In the genomic region with DNA sequence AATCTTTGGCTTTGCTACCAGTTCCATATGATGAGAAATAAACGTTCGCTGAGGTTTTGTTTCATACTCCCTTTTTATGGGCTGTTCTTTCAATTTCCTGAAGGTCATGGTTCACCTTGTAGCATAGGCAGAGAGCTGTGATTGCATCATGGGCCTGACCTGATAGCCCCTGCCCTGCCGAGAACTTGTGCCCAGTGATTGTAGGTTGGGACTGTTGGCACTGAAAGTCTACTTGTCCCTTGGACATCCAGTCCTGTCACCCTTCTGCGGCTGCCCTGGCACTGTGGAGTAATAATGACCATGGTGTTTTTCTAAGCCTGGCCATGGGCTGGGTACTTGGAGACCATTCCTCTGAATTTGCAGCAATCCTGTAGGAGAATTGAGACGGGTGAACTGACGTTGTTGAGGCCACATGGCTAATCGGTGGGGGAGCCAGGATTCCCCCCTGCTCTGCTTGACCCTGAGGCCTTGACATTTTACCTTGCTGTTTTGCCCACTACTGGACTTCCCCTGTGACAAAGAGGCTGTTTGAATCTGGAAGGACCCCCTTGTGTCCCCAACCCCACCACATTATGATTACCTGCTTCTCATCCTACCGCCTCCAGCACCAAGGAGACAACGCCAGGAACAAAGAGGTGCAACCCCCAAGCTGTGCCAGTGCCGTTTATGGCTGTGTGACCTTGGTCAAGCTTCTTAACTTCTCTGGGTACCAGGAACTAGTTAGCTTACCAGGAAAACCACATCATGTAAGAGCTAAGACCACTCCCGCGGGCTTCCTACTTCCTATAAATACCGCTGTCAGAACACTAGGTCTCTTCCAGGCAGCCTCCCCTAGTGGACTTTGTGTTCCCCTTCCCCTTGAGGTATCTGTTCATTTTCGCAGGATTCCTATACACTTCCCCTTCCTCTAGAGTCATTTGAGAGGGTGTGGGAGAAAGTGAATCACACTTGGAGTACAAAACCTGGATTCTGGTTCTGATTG, we compare ENCODE assay signal across 16 cellular contexts. TPM values are rescaled to one million over a fixed set of nuclear protein-coding genes. Genes with fewer than 3 reads are reported as not detected.
DNase-seq lines count a peak whose midpoint lies in the region; ATAC-seq and TF ChIP-seq lines count a peak whose summit lies in the region.
"Had no signal": no experiment of that assay in that cellular context is flagged by ENCODE, and none has a peak within 500 bp of the region (broad histone marks: within the 10 kb centered on the region; RNA-seq: fewer than 3 reads in every experiment).

No MANE protein-coding gene starts in this region.

- H3K36me3 Mint-ChIP-seq in activated naive CD4-positive, alpha-beta T cell treated with anti-CD3 and anti-CD28 coated beads, Interleukin-2, amount 50 U/mL, for 24 hours: peaks cover 13% of the 10 kb centered on the region
- H3K36me3 Mint-ChIP-seq in endodermal cell (ENCODE audit: low read depth) (peaks cover 41% of the 10 kb centered on the region), neural progenitor cell (peaks cover 21% of the 10 kb centered on the region)
- H3K36me3 Mint-ChIP-seq in stimulated activated naive B cell treated with anti-CD40 and anti-IgM and Interleukin-4, amounts not matched to agents 10 μg/mL and 1 μg/mL and 100 μg/mL, for 72 hours: peaks cover 16 to 34% of the 10 kb centered on the region in 2 donors

- H4K20me1 ChIP-seq in neural progenitor cell (ENCODE audit: low read depth): no peaks in the 10 kb centered on the region

- no peak for TF ChIP-seq CTCF in endodermal cell (conservative IDR thresholded peaks at IDR 0.05)
- TF ChIP-seq CTCF in neural progenitor cell (IDR thresholded peaks at IDR 0.05): no peak

- H3K4me3 ChIP-seq in endodermal cell (ENCODE audit: low read length): no peak overlapping the region
- H3K4me3 ChIP-seq in neural progenitor cell: no peak overlapping the region
- H3K4me3 ChIP-seq: body of pancreas had no signal

- H3K27ac Mint-ChIP-seq in activated naive CD4-positive, alpha-beta T cell treated with anti-CD3 and anti-CD28 coated beads, Interleukin-2, amount 50 U/mL, for 24 hours: peak overlapping the region; percentile 51
- H3K27ac Mint-ChIP-seq in endodermal cell (peak overlapping the region; percentile 61), neural progenitor cell (no peak overlapping the region)
- H3K27ac Mint-ChIP-seq in stimulated activated naive B cell treated with anti-CD40 and anti-IgM and Interleukin-4, amounts not matched to agents 10 μg/mL and 1 μg/mL and 100 μg/mL, for 72 hours: peak overlapping the region; percentile 75
- H3K27ac Mint-ChIP-seq: stimulated activated naive CD8-positive, alpha-beta T cell treated with anti-CD3 and anti-CD28 coated beads, Interleukin-15, Interleukin-2, amounts not matched to agents 100 ng/mL and 50 ng/mL, for 24 hours had no signal

- no peaks in the 10 kb centered on the region for H3K4me1 ChIP-seq in endodermal cell (ENCODE audit: control insufficient read depth, insufficient read depth, low read length)
- H3K4me1 ChIP-seq in neural progenitor cell: peaks cover 8% of the 10 kb centered on the region
- H3K4me1 ChIP-seq: body of pancreas had no signal

- no peaks in the 10 kb centered on the region for H3K79me2 ChIP-seq in neural progenitor cell (ENCODE audit: low read depth)

- H3K4me1 Mint-ChIP-seq in activated naive CD4-positive, alpha-beta T cell treated with anti-CD3 and anti-CD28 coated beads, Interleukin-2, amount 50 U/mL, for 24 hours: no peaks in the 10 kb centered on the region
- H3K4me1 Mint-ChIP-seq in endodermal cell (no peaks in the 10 kb centered on the region), neural progenitor cell (peaks cover 3% of the 10 kb centered on the region)
- peaks cover 4 to 5% of the 10 kb centered on the region in 2 donors for H3K4me1 Mint-ChIP-seq in stimulated activated naive B cell treated with anti-CD40 and anti-IgM and Interleukin-4, amounts not matched to agents 10 μg/mL and 1 μg/mL and 100 μg/mL, for 72 hours

- no peaks in the 10 kb centered on the region for H3K9me3 Mint-ChIP-seq in activated naive CD4-positive, alpha-beta T cell treated with anti-CD3 and anti-CD28 coated beads, Interleukin-2, amount 50 U/mL, for 24 hours
- no peaks in the 10 kb centered on the region for H3K9me3 Mint-ChIP-seq in endodermal cell
- H3K9me3 Mint-ChIP-seq in stimulated activated naive B cell treated with anti-CD40 and anti-IgM and Interleukin-4, amounts not matched to agents 10 μg/mL and 1 μg/mL and 100 μg/mL, for 72 hours: no peaks in the 10 kb centered on the region
- H3K9me3 Mint-ChIP-seq in neural progenitor cell: no peaks in the 10 kb centered on the region
- H3K9me3 Mint-ChIP-seq: stimulated activated naive CD8-positive, alpha-beta T cell treated with anti-CD3 and anti-CD28 coated beads, Interleukin-15, Interleukin-2, amounts not matched to agents 100 ng/mL and 50 ng/mL, for 24 hours had no signal

- H3K9ac ChIP-seq in endodermal cell (ENCODE audit: extremely low read depth, low read length, poor library complexity, severe bottlenecking) (no peak overlapping the region), neural progenitor cell (no peak overlapping the region)

- H2AFZ ChIP-seq in neural progenitor cell (replicated peaks): no peak overlapping the region

- H3K4me3 Mint-ChIP-seq in activated naive CD4-positive, alpha-beta T cell treated with anti-CD3 and anti-CD28 coated beads, Interleukin-2, amount 50 U/mL, for 24 hours: no peak overlapping the region
- H3K4me3 Mint-ChIP-seq in endodermal cell: no peak overlapping the region
- no peak overlapping the region for H3K4me3 Mint-ChIP-seq in stimulated activated naive B cell treated with anti-CD40 and anti-IgM and Interleukin-4, amounts not matched to agents 10 μg/mL and 1 μg/mL and 100 μg/mL, for 72 hours
- H3K4me3 Mint-ChIP-seq in neural progenitor cell: no peak overlapping the region
- H3K4me3 Mint-ChIP-seq: stimulated activated naive CD8-positive, alpha-beta T cell treated with anti-CD3 and anti-CD28 coated beads, Interleukin-15, Interleukin-2, amounts not matched to agents 100 ng/mL and 50 ng/mL, for 24 hours had no signal

- peaks cover 50% of the 10 kb centered on the region for H3K36me3 ChIP-seq in endodermal cell (ENCODE audit: control insufficient read depth, insufficient read depth, low read length)
- no peaks in the 10 kb centered on the region for H3K36me3 ChIP-seq in neural progenitor cell

- H3K27ac ChIP-seq in endodermal cell (ENCODE audit: low read depth, low read length): no peak overlapping the region
- no peak overlapping the region for H3K27ac ChIP-seq in neural progenitor cell

- 91 to 96% methylated on average over 12 to 14 of the region's 14 CpGs for WGBS in endodermal cell (ENCODE audit: insufficient coverage in 1 of 2, insufficient read length in 1 of 2), 2 experiments

- no peaks in the 10 kb centered on the region for H3K27me3 Mint-ChIP-seq in activated naive CD4-positive, alpha-beta T cell treated with anti-CD3 and anti-CD28 coated beads, Interleukin-2, amount 50 U/mL, for 24 hours
- no peaks in the 10 kb centered on the region for H3K27me3 Mint-ChIP-seq in endodermal cell (ENCODE audit: insufficient read depth)
- H3K27me3 Mint-ChIP-seq in stimulated activated naive B cell treated with anti-CD40 and anti-IgM and Interleukin-4, amounts not matched to agents 10 μg/mL and 1 μg/mL and 100 μg/mL, for 72 hours: no peaks in the 10 kb centered on the region
- no peaks in the 10 kb centered on the region for H3K27me3 Mint-ChIP-seq in neural progenitor cell (ENCODE audit: insufficient read depth, low read depth)
- H3K27me3 Mint-ChIP-seq: stimulated activated naive CD8-positive, alpha-beta T cell treated with anti-CD3 and anti-CD28 coated beads, Interleukin-15, Interleukin-2, amounts not matched to agents 100 ng/mL and 50 ng/mL, for 24 hours had no signal

- no peak overlapping the region for H3K4me2 ChIP-seq in neural progenitor cell

- H3F3A ChIP-seq in neural progenitor cell (ENCODE audit: low read depth): no peaks in the 10 kb centered on the region

- H3K27me3 ChIP-seq in endodermal cell (ENCODE audit: control insufficient read depth, insufficient read depth, low read length, poor library complexity, severe bottlenecking) (no peaks in the 10 kb centered on the region), neural progenitor cell (no peaks in the 10 kb centered on the region)
- H3K27me3 ChIP-seq: body of pancreas had no signal

- no peak for ATAC-seq in stimulated activated naive B cell treated with anti-CD40 and anti-IgM and Interleukin-4, amounts not matched to agents 10 μg/mL and 1 μg/mL and 100 μg/mL, for 72 hours (replicated peaks)
- ATAC-seq: body of pancreas had no signal

- H3K9me3 ChIP-seq in endodermal cell (ENCODE audit: control insufficient read depth, low read length) (no peaks in the 10 kb centered on the region), neural progenitor cell (ENCODE audit: low read depth) (no peaks in the 10 kb centered on the region)
- H3K9me3 ChIP-seq: body of pancreas had no signal

- DNase-seq in activated naive CD4-positive, alpha-beta T cell treated with Interleukin-2 at 50 U/mL for 16 hours: no peak
- DNase-seq in RKO (ENCODE audit: low spot score): peak; percentile 41
- no peak for DNase-seq in endodermal cell
- no peak for DNase-seq in stimulated activated naive B cell treated with anti-CD40 and anti-IgM and Interleukin-4, amounts not matched to agents 10 μg/mL and 1 μg/mL and 100 μg/mL, for 72 hours
- DNase-seq in neural progenitor cell (ENCODE audit: low spot score): no peak
- DNase-seq in NCI-H128 (lab: John Stamatoyannopoulos, UW; ENCODE audit: unreplicated experiment): no peak
- no peak for DNase-seq in NCI-H774 (lab: John Stamatoyannopoulos, UW)
- DNase-seq: activated CD4-positive, alpha-beta T cell treated with anti-CD3 and anti-CD28 coated beads for 48 hours; DMS 273 treated with DMSO at 0.1 percent for 48 hours; mammary epithelial cell; NCI-H1105 treated with DMSO at 0.1 percent for 48 hours; NCI-H446; nucleus accumbens had no signal

RNA-seq across cellular contexts. Expression of gene SESN2, which starts 23.4 kb away (rescaled TPM):
- total RNA-seq in endodermal cell: 10 to 100 TPM; 12.3 to 15.2 TPM
- 27.2 TPM for polyA plus RNA-seq in endodermal cell (2013, experiment 1 of 2)
- polyA plus RNA-seq in endodermal cell (2013, experiment 2 of 2): 16.8 TPM
- total RNA-seq in neural progenitor cell (ENCODE audit: low replicate concordance): 7.6 and 19.1 TPM in 2 replicates

RNA-seq across cellular contexts. Expression of gene MED18, which starts 46.1 kb away (rescaled TPM):
- total RNA-seq in endodermal cell (10 to 100 TPM; 15.5 to 18.4 TPM), neural progenitor cell (ENCODE audit: low replicate concordance) (16.9 and 27.3 TPM in 2 replicates)
- polyA plus RNA-seq in endodermal cell (2013, experiment 1 of 2): 15.8 TPM
- polyA plus RNA-seq in endodermal cell (2013, experiment 2 of 2): 14.4 TPM

RNA-seq across cellular contexts. Expression of gene ATP5IF1, which starts 46.8 kb away (rescaled TPM):
- total RNA-seq in endodermal cell: 100 to 1,000 TPM; 182 to 222 TPM
- 263 TPM for polyA plus RNA-seq in endodermal cell (2013, experiment 1 of 2)
- 265 TPM for polyA plus RNA-seq in endodermal cell (2013, experiment 2 of 2)
- 187 and 198 TPM in 2 replicates for total RNA-seq in neural progenitor cell (ENCODE audit: low replicate concordance)

RNA-seq across cellular contexts. Expression of gene DNAJC8, which starts 49.9 kb away (rescaled TPM):
- total RNA-seq in endodermal cell (100 to 1,000 TPM; 122 to 144 TPM), neural progenitor cell (ENCODE audit: low replicate concordance) (92.0 and 117 TPM in 2 replicates)
- polyA plus RNA-seq in endodermal cell (2013, experiment 1 of 2): 137 TPM
- polyA plus RNA-seq in endodermal cell (2013, experiment 2 of 2): 131 TPM
